Comparison of ENCODE assay signal across 13 cellular contexts in genomic region chr10:69574571-69574978, GRCh38. TPM values are rescaled to one million over a fixed set of nuclear protein-coding genes. Genes with fewer than 3 reads are reported as not detected.
A peak's percentile ranks its signal among the peaks of the same experiment; 100 is the strongest.
DNase-seq lines count a peak whose midpoint lies in the region; ATAC-seq, FAIRE-seq and TF ChIP-seq lines count a peak whose summit lies in the region.
"Had no signal": no experiment of that assay in that cellular context is flagged by ENCODE, and none has a peak within 500 bp of the region (broad histone marks: within the 10 kb centered on the region; RNA-seq: fewer than 3 reads in every experiment).

No MANE protein-coding gene starts in this region.

- peaks cover 91% of the 10 kb centered on the region for H3K27me3 Mint-ChIP-seq in astrocyte (ENCODE audit: low read depth, unreplicated experiment)
- H3K27me3 Mint-ChIP-seq in naive thymus-derived CD8-positive, alpha-beta T cell, result peaks cover 37 to 88% (median 66%) of the 10 kb centered on the region in 5 donors

- H3K4me1 Mint-ChIP-seq in astrocyte (ENCODE audit: low read depth, unreplicated experiment), result peaks cover 6% of the 10 kb centered on the region
- H3K4me1 Mint-ChIP-seq in naive thymus-derived CD8-positive, alpha-beta T cell, result peaks cover 17 to 36% (median 34%) of the 10 kb centered on the region in 4 donors

- no peaks in the 10 kb centered on the region for H3K79me2 ChIP-seq in astrocyte (ENCODE audit: insufficient read depth, low read length)

- H3K9me3 Mint-ChIP-seq in astrocyte (ENCODE audit: unreplicated experiment), result peaks cover 6% of the 10 kb centered on the region
- peaks cover 0 to 2% (median 0%) of the 10 kb centered on the region in 9 donors for H3K9me3 Mint-ChIP-seq in naive thymus-derived CD8-positive, alpha-beta T cell

- H3K27ac Mint-ChIP-seq in astrocyte (ENCODE audit: unreplicated experiment), result peak overlapping the region; percentile 26
- peak overlapping the region in 4 of 10 donors; percentile 19 to 65 (median 60) for H3K27ac Mint-ChIP-seq in naive thymus-derived CD8-positive, alpha-beta T cell

- H3K4me1 ChIP-seq in HUES6 (ENCODE audit: control insufficient read depth, insufficient read depth, low read length), result peaks cover 76% of the 10 kb centered on the region
- H3K4me1 ChIP-seq in astrocyte (ENCODE audit: insufficient read depth, low read length), result no peaks in the 10 kb centered on the region

- no peak overlapping the region for H3K27ac ChIP-seq in HUES6 (ENCODE audit: low read depth, low read length)
- H3K27ac ChIP-seq in astrocyte (ENCODE audit: low read depth, low read length), result no peak overlapping the region
- H3K27ac ChIP-seq: ovary had no signal

- no peak overlapping the region for H3K9ac ChIP-seq in HUES6 (ENCODE audit: low read length)
- H3K9ac ChIP-seq in astrocyte (ENCODE audit: low read length), result no peak overlapping the region

- H3K4me3 ChIP-seq in HUES6 (ENCODE audit: low read depth, low read length), result peak overlapping the region; percentile 55
- H3K4me3 ChIP-seq in astrocyte (ENCODE audit: insufficient read depth, low read depth, low read length), result no peak overlapping the region
- H3K4me3 ChIP-seq: ovary had no signal

- FAIRE-seq in astrocyte (lab: Jason Lieb, UNC), result no peak
- FAIRE-seq: GM12892 had no signal

- H3K27me3 ChIP-seq in HUES6 (ENCODE audit: control insufficient read depth, insufficient read depth, low read length) (peaks cover 100% of the 10 kb centered on the region), astrocyte (ENCODE audit: insufficient read depth, low read length) (peaks cover 80% of the 10 kb centered on the region)
- H3K27me3 ChIP-seq: ovary had no signal

- CTCF ChIA-PET in GM10248 (lab: Yijun Ruan, JAX), result interaction anchor here (0.7 to 1.3 kb wide), 2 partner anchors 57 to 340 kb away, joined by 3 read pairs; no protein-coding TSS in a partner anchor

- DNase-seq in COLO668 (lab: John Stamatoyannopoulos, UW; ENCODE audit: unreplicated experiment), result peak; percentile 2
- no peak for DNase-seq in astrocyte (ENCODE audit: low read depth)
- no peak for DNase-seq in naive thymus-derived CD8-positive, alpha-beta T cell
- no peak for DNase-seq in NCI-H128 (lab: John Stamatoyannopoulos, UW; ENCODE audit: unreplicated experiment)
- no peak for DNase-seq in hepatic stellate cell (ENCODE audit: low spot score)
- no peak for DNase-seq in GM10248 (ENCODE audit: extremely low spot score)
- DNase-seq: KBM-7; left ventricle myocardium superior; NCI-H2081 treated with DMSO at 0.1 percent for 48 hours; ovary; stimulated activated naive CD4-positive, alpha-beta T cell treated with Interleukin-2 at 50 U/mL for 16 hours had no signal

- no peak overlapping the region for H2AFZ ChIP-seq in astrocyte (ENCODE audit: low read depth, low read length)

- H3K4me3 Mint-ChIP-seq in astrocyte (ENCODE audit: unreplicated experiment), result peak overlapping the region; percentile 67
- peak overlapping the region; percentile 28 to 83 (median 72) for H3K4me3 Mint-ChIP-seq in naive thymus-derived CD8-positive, alpha-beta T cell

- no peaks in the 10 kb centered on the region for H4K20me1 ChIP-seq in astrocyte (ENCODE audit: insufficient read depth, low read length)

- no peaks in the 10 kb centered on the region for H3K9me3 ChIP-seq in HUES6 (ENCODE audit: control insufficient read depth, insufficient read depth, low read depth, low read length)
- no peaks in the 10 kb centered on the region for H3K9me3 ChIP-seq in astrocyte (ENCODE audit: insufficient read depth, low read depth, low read length)
- H3K9me3 ChIP-seq: ovary had no signal

- H3K36me3 ChIP-seq in HUES6 (ENCODE audit: control insufficient read depth, insufficient read depth, low read length) (no peaks in the 10 kb centered on the region), astrocyte (ENCODE audit: insufficient read depth, low read length) (no peaks in the 10 kb centered on the region)
- H3K36me3 ChIP-seq: ovary had no signal

- H3K4me2 ChIP-seq in astrocyte (ENCODE audit: low read length), result no peak overlapping the region

- POLR2A ChIA-PET in naive thymus-derived CD8-positive, alpha-beta T cell (lab: Charles Lee), result no interaction called here
- POLR2A ChIA-PET in GM10248 (lab: Yijun Ruan, JAX), result no interaction called here

- H3K36me3 Mint-ChIP-seq in astrocyte (ENCODE audit: low read depth, unreplicated experiment), result peaks cover 2% of the 10 kb centered on the region
- H3K36me3 Mint-ChIP-seq in naive thymus-derived CD8-positive, alpha-beta T cell, result peaks cover 0 to 5% (median 0%) of the 10 kb centered on the region in 3 donors

- TF ChIP-seq CTCF in astrocyte (IDR thresholded peaks at IDR 0.05; ENCODE audit: insufficient read depth, low read depth, low read length) (no peak), GM10248 (IDR thresholded peaks at IDR 0.05; ENCODE audit: control extremely low read depth, extremely low read depth, low read depth, missing control alignments) (no peak)

- ATAC-seq in naive thymus-derived CD8-positive, alpha-beta T cell, result peak in 1 of 2 donors; percentile 44
- ATAC-seq: left ventricle myocardium superior had no signal

RNA-seq across cellular contexts. Expression of gene NEUROG3, which starts 1.4 kb away (rescaled TPM):
- total RNA-seq in astrocyte, result not detected in 2 replicates
- not detected for total RNA-seq in naive thymus-derived CD8-positive, alpha-beta T cell
- polyA plus RNA-seq in naive thymus-derived CD8-positive, alpha-beta T cell, result under 1 TPM in 1 of 3 donors, not detected in 2; 0.28 TPM
- total RNA-seq: left ventricle myocardium superior, ovary had no signal
- polyA plus RNA-seq: ovary had no signal

RNA-seq across cellular contexts. Expression of gene FAM241B, which starts 55.5 kb away (rescaled TPM):
- total RNA-seq in astrocyte, result 3.1 and 4.4 TPM in 2 replicates
- 10 to 100 TPM; 11.2 to 15.2 TPM for total RNA-seq in naive thymus-derived CD8-positive, alpha-beta T cell
- 10 to 100 TPM; 12.3 to 18.5 (median 16.0) TPM for polyA plus RNA-seq in naive thymus-derived CD8-positive, alpha-beta T cell
